ENCODE assay signal across 21 cellular contexts in the genomic region with DNA sequence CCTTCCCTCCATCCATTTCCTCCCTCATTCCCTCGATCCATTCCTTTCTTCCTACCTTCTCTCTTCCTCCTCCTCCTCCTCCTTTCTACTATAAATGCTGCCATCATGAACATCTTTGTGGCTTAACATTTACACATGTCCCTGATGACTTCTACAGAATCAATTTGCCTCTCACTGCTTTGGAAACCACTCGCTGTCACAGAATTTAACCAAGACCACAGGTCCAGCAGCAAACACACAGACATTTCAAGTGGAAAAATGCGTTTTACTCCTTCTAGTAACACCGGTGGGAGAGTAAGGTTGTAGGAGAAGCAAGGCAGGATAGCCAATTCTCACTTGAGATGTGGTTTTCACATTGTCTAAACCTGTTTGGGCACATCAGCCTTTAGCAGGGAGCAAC.
"Had no signal": no experiment of that assay in that cellular context is flagged by ENCODE, and none has a peak within 500 bp of the region (broad histone marks: within the 10 kb centered on the region; RNA-seq: fewer than 3 reads in every experiment).

No MANE protein-coding gene starts in this region.

- DNase-seq: activated CD4-positive, alpha-beta memory T cell treated with anti-CD3 and anti-CD28 coated beads, Interleukin-2, amount 10 ng/mL, durations not matched to agents 7 days and 5 days; activated CD4-positive, alpha-beta T cell treated with anti-CD3 and anti-CD28 coated beads, Interleukin-2, amount 10 ng/mL, durations not matched to agents 24 days and 14 days; activated effector memory CD4-positive, alpha-beta T cell treated with anti-CD3 and anti-CD28 coated beads, Interleukin-2, amount 50 U/mL, for 16 hours; activated naive CD4-positive, alpha-beta T cell treated with anti-CD3 and anti-CD28 coated beads, Interleukin-2, amount 50 U/mL, for 16 hours; activated naive CD8-positive, alpha-beta T cell treated with anti-CD3 and anti-CD28 coated beads, Interleukin-2, amount 50 U/mL, for 24 hours; anterior cingulate cortex; colonic mucosa; heart left ventricle; left cardiac atrium; occipital lobe; posterior cingulate gyrus; stimulated activated CD4-positive, alpha-beta T cell treated with anti-CD3 and anti-CD28 coated beads, Interleukin-15, amount 100 ng/mL, for 24 hours; stimulated activated CD8-positive, alpha-beta memory T cell treated with anti-CD3 and anti-CD28 coated beads, Interleukin-4, amount 100 ng/mL, for 48 hours; stimulated activated naive B cell treated with anti-CD40 and anti-IgM and Interleukin-4, amounts not matched to agents 10 μg/mL and 1 μg/mL and 100 μg/mL, for 72 hours; testis had no signal

- H3K27ac ChIP-seq: colonic mucosa, heart left ventricle, testis had no signal

- H3K36me3 Mint-ChIP-seq: memory B cell; stimulated activated naive B cell treated with anti-CD40 and anti-IgM and Interleukin-4, amounts not matched to agents 10 μg/mL and 1 μg/mL and 100 μg/mL, for 72 hours had no signal

- ATAC-seq: activated CD4-positive, CD25-positive, alpha-beta regulatory T cell treated with anti-CD3 and anti-CD28 coated beads, Interleukin-2, amount 50 U/mL, for 24 hours; activated naive CD8-positive, alpha-beta T cell treated with anti-CD3 and anti-CD28 coated beads, Interleukin-2, amount 50 U/mL, for 24 hours; heart left ventricle; left cardiac atrium; sciatic nerve; stimulated activated naive B cell treated with anti-CD40 and anti-IgM and Interleukin-4, amounts not matched to agents 10 μg/mL and 1 μg/mL and 100 μg/mL, for 72 hours had no signal

- H3K9me3 Mint-ChIP-seq: activated CD4-positive, alpha-beta memory T cell treated with anti-CD3 and anti-CD28 coated beads, Interleukin-2, amount 10 ng/mL, durations not matched to agents 7 days and 5 days; activated CD4-positive, alpha-beta T cell treated with anti-CD3 and anti-CD28 coated beads, Interleukin-2, amount 10 ng/mL, durations not matched to agents 24 days and 14 days; activated naive CD8-positive, alpha-beta T cell treated with anti-CD3 and anti-CD28 coated beads, Interleukin-2, amount 50 U/mL, for 24 hours; memory B cell; nephron; stimulated activated naive B cell treated with anti-CD40 and anti-IgM and Interleukin-4, amounts not matched to agents 10 μg/mL and 1 μg/mL and 100 μg/mL, for 72 hours had no signal

- H3K36me3 ChIP-seq: colonic mucosa, heart left ventricle had no signal

- H3K4me2 ChIP-seq: smooth muscle cell had no signal

- H3K4me3 Mint-ChIP-seq: activated CD4-positive, alpha-beta memory T cell treated with anti-CD3 and anti-CD28 coated beads, Interleukin-2, amount 10 ng/mL, durations not matched to agents 7 days and 5 days; activated CD4-positive, alpha-beta T cell treated with anti-CD3 and anti-CD28 coated beads, Interleukin-2, amount 10 ng/mL, durations not matched to agents 24 days and 14 days; activated naive CD8-positive, alpha-beta T cell treated with anti-CD3 and anti-CD28 coated beads, Interleukin-2, amount 50 U/mL, for 24 hours; memory B cell; nephron; stimulated activated naive B cell treated with anti-CD40 and anti-IgM and Interleukin-4, amounts not matched to agents 10 μg/mL and 1 μg/mL and 100 μg/mL, for 72 hours had no signal

- H3K4me1 ChIP-seq: colonic mucosa, testis had no signal

- H3K4me3 ChIP-seq: colonic mucosa, heart left ventricle, smooth muscle cell, testis had no signal

- H3K4me1 Mint-ChIP-seq: activated CD4-positive, alpha-beta memory T cell treated with anti-CD3 and anti-CD28 coated beads, Interleukin-2, amount 10 ng/mL, durations not matched to agents 7 days and 5 days; memory B cell had no signal

- FAIRE-seq: islet of Langerhans had no signal

- H3K27me3 Mint-ChIP-seq: activated naive CD8-positive, alpha-beta T cell treated with anti-CD3 and anti-CD28 coated beads, Interleukin-2, amount 50 U/mL, for 24 hours had no signal

- H3K27me3 ChIP-seq: colonic mucosa, heart left ventricle, testis had no signal

- H3K9me3 ChIP-seq: colonic mucosa, heart left ventricle, testis had no signal

- H3K27ac Mint-ChIP-seq: activated CD4-positive, alpha-beta memory T cell treated with anti-CD3 and anti-CD28 coated beads, Interleukin-2, amount 10 ng/mL, durations not matched to agents 7 days and 5 days; activated CD4-positive, alpha-beta T cell treated with anti-CD3 and anti-CD28 coated beads, Interleukin-2, amount 10 ng/mL, durations not matched to agents 24 days and 14 days; activated naive CD8-positive, alpha-beta T cell treated with anti-CD3 and anti-CD28 coated beads, Interleukin-2, amount 50 U/mL, for 24 hours; memory B cell; nephron; stimulated activated naive B cell treated with anti-CD40 and anti-IgM and Interleukin-4, amounts not matched to agents 10 μg/mL and 1 μg/mL and 100 μg/mL, for 72 hours had no signal
